ENCODE assay signal across 27 cellular contexts in the genomic region with DNA sequence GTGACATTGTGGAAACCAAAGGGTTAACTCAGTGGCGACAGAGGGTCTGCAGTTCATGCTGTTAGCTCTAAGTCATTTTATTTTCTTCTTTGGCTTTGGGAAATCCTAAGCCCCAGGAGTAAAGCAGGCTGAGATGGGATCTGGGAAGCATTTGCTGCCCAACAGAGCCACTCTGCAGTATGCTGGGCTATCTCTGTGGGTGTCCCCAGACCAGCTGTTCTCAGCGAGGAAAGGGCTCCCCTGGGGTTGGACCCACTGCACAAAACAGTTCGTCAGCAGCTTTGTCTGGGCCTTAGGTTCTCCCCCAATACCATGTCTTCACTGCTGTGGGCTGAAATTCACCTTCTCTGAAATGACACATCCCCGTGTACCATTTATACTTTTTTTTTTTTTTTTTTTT. TPM values are rescaled to one million over a fixed set of nuclear protein-coding genes. Genes with fewer than 3 reads are reported as not detected.
"Had no signal": no experiment of that assay in that cellular context is flagged by ENCODE, and none has a peak within 500 bp of the region (broad histone marks: within the 10 kb centered on the region; RNA-seq: fewer than 3 reads in every experiment).

No MANE protein-coding gene starts in this region.

- H3K36me3 ChIP-seq: brain microvascular endothelial cell, colonic mucosa, stomach, upper lobe of left lung had no signal

- DNase-seq: activated B cell treated with CpG ODN at 0.5 μM for 24 hours; activated CD4-positive, alpha-beta T cell treated with anti-CD3 and anti-CD28 coated beads for 4 hours; activated CD8-positive, alpha-beta T cell treated with anti-CD3 and anti-CD28 coated beads for 36 hours; activated naive CD4-positive, alpha-beta T cell treated with anti-CD3 and anti-CD28 coated beads for 36 hours; activated T-cell treated with anti-CD3 and anti-CD28 coated beads, Interleukin-2, amount 50 U/mL, for 4 hours; anterior cingulate cortex; brain microvascular endothelial cell; colonic mucosa; endodermal cell; foreskin keratinocyte; hippocampal formation; islet precursor cell; left colon; midbrain; stimulated activated CD4-positive, alpha-beta T cell treated with anti-CD3 and anti-CD28 coated beads, Interleukin-4, amount 100 ng/mL, for 24 hours; stomach; T-helper 17 cell; upper lobe of left lung had no signal

- H3K4me1 ChIP-seq: colonic mucosa, stomach, upper lobe of left lung had no signal

- ATAC-seq: activated CD8-positive, alpha-beta T cell treated with anti-CD3 and anti-CD28 coated beads for 36 hours; activated T-cell treated with anti-CD3 and anti-CD28 coated beads, Interleukin-2, amount 50 U/mL, for 4 hours; foreskin keratinocyte; left colon; stimulated activated effector memory CD8-positive, alpha-beta T cell treated with anti-CD3 and anti-CD28 coated beads, Interleukin-12 subunit alpha, Interleukin-12 subunit beta, amount 100 ng/mL, for 72 hours; T-helper 17 cell had no signal

- H3K9me3 ChIP-seq: colonic mucosa, stomach, thoracic aorta, upper lobe of left lung had no signal

- H3K27me3 ChIP-seq: brain microvascular endothelial cell, colonic mucosa, foreskin keratinocyte, stomach, upper lobe of left lung had no signal

- H3K4me3 ChIP-seq: colonic mucosa, lung, skin epidermis, stomach, thoracic aorta, upper lobe of left lung had no signal

- H3K27ac ChIP-seq: brain microvascular endothelial cell, colonic mucosa, foreskin keratinocyte, stomach, thoracic aorta, upper lobe of left lung had no signal

RNA-seq across cellular contexts. Expression of a gene that starts 34.0 kb away (rescaled TPM):
- total RNA-seq: activated B cell treated with CpG ODN at 0.5 μM for 24 hours had no signal

RNA-seq across cellular contexts. Expression of a gene that starts 45.2 kb away (rescaled TPM):
- total RNA-seq: activated B cell treated with CpG ODN at 0.5 μM for 24 hours; activated CD8-positive, alpha-beta T cell treated with anti-CD3 and anti-CD28 coated beads for 36 hours; activated naive CD4-positive, alpha-beta T cell treated with anti-CD3 and anti-CD28 coated beads for 36 hours; activated T-cell treated with anti-CD3 and anti-CD28 coated beads, Interleukin-2, amount 50 U/mL, for 4 hours; endodermal cell; epithelial cell of proximal tubule; foreskin keratinocyte; left colon; lung; neural crest cell; osteoblast; progenitor cell of endocrine pancreas; T-helper 17 cell; thoracic aorta; upper lobe of left lung had no signal
- polyA plus RNA-seq: fibroblast of lung, foreskin keratinocyte, stomach had no signal
